ENCODE assay signal across 12 cellular contexts in genomic region chr7:143487566-143487965, GRCh38. TPM values are rescaled to one million over a fixed set of nuclear protein-coding genes. Genes with fewer than 3 reads are reported as not detected.
DNase-seq lines count a peak whose midpoint lies in the region; ATAC-seq and TF ChIP-seq lines count a peak whose summit lies in the region.
"Had no signal": no experiment of that assay in that cellular context is flagged by ENCODE, and none has a peak within 500 bp of the region (broad histone marks: within the 10 kb centered on the region; RNA-seq: fewer than 3 reads in every experiment).

No MANE protein-coding gene starts in this region.

- TF ChIP-seq CTCF in suprapubic skin (IDR thresholded peaks at IDR 0.05) (no peak), smooth muscle cell (IDR thresholded peaks at IDR 0.05; ENCODE audit: borderline replicate concordance, insufficient read depth, poor library complexity, severe bottlenecking) (no peak)

- intact Hi-C loops in left cardiac atrium (cut with DNase I), result no loop called here

- H3K9me3 ChIP-seq in suprapubic skin (no peaks in the 10 kb centered on the region), smooth muscle cell (replicated peaks; ENCODE audit: low read depth) (no peaks in the 10 kb centered on the region)

- 28% methylated on average over 5 of the region's 5 CpGs for WGBS in suprapubic skin
- 61% methylated on average over 5 of the region's 5 CpGs for WGBS in smooth muscle cell (ENCODE audit: low lambda C conversion rate)
- WGBS in mesendoderm (ENCODE audit: extremely low coverage, insufficient coverage, low lambda C conversion rate), result no CpG with 5 or more reads among the region's 5 CpGs

- DNase-seq in RPMI8226 (peak; percentile 94), left cardiac atrium (peak; percentile 54), suprapubic skin (ENCODE audit: low spot score in 2 of 2) (peak; percentile 84 to 90), smooth muscle cell (lab: John Stamatoyannopoulos, UW; ENCODE audit: unreplicated experiment) (no peak), NCI-H2227 (lab: John Stamatoyannopoulos, UW; ENCODE audit: unreplicated experiment) (no peak), mesendoderm (no peak)
- no peak for DNase-seq in activated CD4-positive, alpha-beta T cell treated with anti-CD3 and anti-CD28 coated beads, Interleukin-2, amount 50 U/mL, for 1 hour
- DNase-seq: activated gamma-delta T cell treated with Interleukin-2 at 50 U/mL for 16 hours, foreskin keratinocyte, NCI-H1436 treated with DMSO at 0.1 percent for 48 hours, occipital lobe had no signal

- ATAC-seq in GM19463 (IDR thresholded peaks at IDR 0.05; ENCODE audit: unreplicated experiment), result peak; percentile 66
- ATAC-seq in left cardiac atrium, result peak; percentile 75 to 77
- ATAC-seq: foreskin keratinocyte had no signal

- H4K5ac ChIP-seq in mesendoderm (ENCODE audit: low read length), result no peak overlapping the region

- no peak for TF ChIP-seq POLR2A in suprapubic skin (IDR thresholded peaks at IDR 0.05)

- H3K9ac ChIP-seq in smooth muscle cell (ENCODE audit: low read depth) (no peak overlapping the region), mesendoderm (ENCODE audit: low read length) (no peak overlapping the region)

- H3K4me1 ChIP-seq in suprapubic skin (peaks cover 30% of the 10 kb centered on the region), smooth muscle cell (ENCODE audit: low read depth) (no peaks in the 10 kb centered on the region), mesendoderm (ENCODE audit: control insufficient read depth, low read depth, low read length) (no peaks in the 10 kb centered on the region)

- H4K20me1 ChIP-seq in smooth muscle cell (ENCODE audit: low read depth), result no peaks in the 10 kb centered on the region

- H3K4me2 ChIP-seq in smooth muscle cell (no peak overlapping the region), mesendoderm (ENCODE audit: low read length) (no peak overlapping the region)

- TF ChIP-seq EP300 in suprapubic skin (IDR thresholded peaks at IDR 0.05), result no peak

- no peak overlapping the region for H2AK5ac ChIP-seq in mesendoderm (ENCODE audit: low read length)

- H3K79me2 ChIP-seq in smooth muscle cell (ENCODE audit: low read depth), result no peaks in the 10 kb centered on the region
- no peaks in the 10 kb centered on the region for H3K79me2 ChIP-seq in mesendoderm (ENCODE audit: control insufficient read depth, insufficient read depth, low read length)

- H3K79me1 ChIP-seq in mesendoderm (ENCODE audit: low read length), result no peaks in the 10 kb centered on the region

- no peak overlapping the region for H2BK120ac ChIP-seq in mesendoderm (ENCODE audit: low read depth, low read length)

- no peak overlapping the region for H2BK5ac ChIP-seq in mesendoderm (ENCODE audit: low read length)

- H3K27ac ChIP-seq in suprapubic skin, result peak overlapping the region; percentile 82
- no peak overlapping the region for H3K27ac ChIP-seq in smooth muscle cell (ENCODE audit: low read depth)
- H3K27ac ChIP-seq in mesendoderm (ENCODE audit: low read depth, low read length), result no peak overlapping the region
- H3K27ac ChIP-seq: foreskin keratinocyte had no signal

- no peak overlapping the region for H2AFZ ChIP-seq in smooth muscle cell (ENCODE audit: low read depth)

- no peak overlapping the region for H3K18ac ChIP-seq in mesendoderm (ENCODE audit: low read length)

- H3K27me3 ChIP-seq in suprapubic skin, result no peaks in the 10 kb centered on the region
- no peaks in the 10 kb centered on the region for H3K27me3 ChIP-seq in smooth muscle cell (ENCODE audit: low read depth)
- H3K27me3 ChIP-seq in mesendoderm (ENCODE audit: insufficient read depth, low read length, poor library complexity), result no peaks in the 10 kb centered on the region
- H3K27me3 ChIP-seq: foreskin keratinocyte had no signal

- H3K36me3 ChIP-seq in suprapubic skin, result no peaks in the 10 kb centered on the region
- no peaks in the 10 kb centered on the region for H3K36me3 ChIP-seq in smooth muscle cell (ENCODE audit: low read depth)
- no peaks in the 10 kb centered on the region for H3K36me3 ChIP-seq in mesendoderm (ENCODE audit: control insufficient read depth, insufficient read depth, low read length)

- no peak overlapping the region for H3K23ac ChIP-seq in mesendoderm (ENCODE audit: low read length)

- H3K4me3 ChIP-seq in suprapubic skin, result no peak overlapping the region
- H3K4me3 ChIP-seq in smooth muscle cell, result no peak overlapping the region
- H3K4me3 ChIP-seq in mesendoderm (ENCODE audit: low read length), result no peak overlapping the region

- H2BK15ac ChIP-seq in mesendoderm (replicated peaks; ENCODE audit: low read depth), result no peak overlapping the region

- no peak overlapping the region for H3K4ac ChIP-seq in mesendoderm (ENCODE audit: low read depth, low read length)

- H3F3A ChIP-seq in smooth muscle cell (ENCODE audit: low read depth), result no peaks in the 10 kb centered on the region

- H3K56ac ChIP-seq in mesendoderm (ENCODE audit: low read length), result no peak overlapping the region

- no peak overlapping the region for H4K8ac ChIP-seq in mesendoderm (ENCODE audit: low read depth, low read length)

RNA-seq across cellular contexts. Expression of gene TAS2R41, which starts 9.9 kb away (rescaled TPM):
- total RNA-seq in left cardiac atrium (under 1 TPM in 1 of 2 donors, not detected in 1; 0.26 TPM), suprapubic skin (not detected), smooth muscle cell (not detected in 2 replicates)
- polyA plus RNA-seq in smooth muscle cell, result not detected in 2 replicates
- not detected for polyA plus RNA-seq in mesendoderm (2013, experiment 1 of 2)
- polyA plus RNA-seq in mesendoderm (2013, experiment 2 of 2), result not detected
- total RNA-seq: foreskin keratinocyte, occipital lobe had no signal
- polyA plus RNA-seq: foreskin keratinocyte had no signal

RNA-seq across cellular contexts. Expression of gene TAS2R60, which starts 44.3 kb away (rescaled TPM):
- not detected for total RNA-seq in left cardiac atrium
- total RNA-seq in suprapubic skin, result not detected
- not detected in 2 replicates for total RNA-seq in smooth muscle cell
- not detected in 2 replicates for polyA plus RNA-seq in smooth muscle cell
- 0.15 TPM for polyA plus RNA-seq in mesendoderm (2013, experiment 1 of 2)
- 0.20 TPM for polyA plus RNA-seq in mesendoderm (2013, experiment 2 of 2)
- total RNA-seq: foreskin keratinocyte, occipital lobe had no signal
- polyA plus RNA-seq: foreskin keratinocyte had no signal

Comparison
In these comparisons a context has a peak if more than half of its experiments do, and no peak if none do; other contexts are left out.
1. DNase-seq: peak in RPMI8226 (single experiment), left cardiac atrium (single experiment) and suprapubic skin (2 of 2); none in smooth muscle cell (single experiment), activated CD4-positive, alpha-beta T cell treated with anti-CD3 and anti-CD28 coated beads, Interleukin-2, amount 50 U/mL, for 1 hour (single experiment), NCI-H2227 (single experiment) and mesendoderm (single experiment).